ENCODE assay signal across 19 cellular contexts in genomic region chr10:121339136-121339535, GRCh38.
DNase-seq lines count a peak whose midpoint lies in the region; FAIRE-seq and TF ChIP-seq lines count a peak whose summit lies in the region.
"Had no signal": no experiment of that assay in that cellular context is flagged by ENCODE, and none has a peak within 500 bp of the region (broad histone marks: within the 10 kb centered on the region; RNA-seq: fewer than 3 reads in every experiment).

No MANE protein-coding gene starts in this region.

- no peak for FAIRE-seq in GM12891 (lab: Jason Lieb, UNC)
- FAIRE-seq: GM18507 had no signal

- H3K4me2 ChIP-seq in smooth muscle cell: peak overlapping the region; percentile 74
- H3K4me2 ChIP-seq: BLaER1 had no signal

- H2AFZ ChIP-seq in smooth muscle cell (ENCODE audit: low read depth): no peak overlapping the region

- WGBS in smooth muscle cell (ENCODE audit: low lambda C conversion rate): 8% methylated on average over 5 of the region's 5 CpGs

- H3K4me1 ChIP-seq in HEK293 (ENCODE audit: control insufficient read depth, insufficient read depth, low read length) (peaks cover 29% of the 10 kb centered on the region), iPS-18a (ENCODE audit: control insufficient read depth, low read depth, low read length) (peaks cover 64% of the 10 kb centered on the region), smooth muscle cell (ENCODE audit: low read depth) (peaks cover 53% of the 10 kb centered on the region)
- H3K4me1 ChIP-seq: BLaER1 had no signal

- H3K36me3 ChIP-seq in HEK293 (ENCODE audit: control insufficient read depth in 2 of 2, insufficient read depth in 1 of 2, low read length in 2 of 2) (no peaks in the 10 kb centered on the region), WERI-Rb-1 (no peaks in the 10 kb centered on the region), iPS-18a (ENCODE audit: control insufficient read depth, low read depth, low read length) (no peaks in the 10 kb centered on the region), smooth muscle cell (ENCODE audit: low read depth) (no peaks in the 10 kb centered on the region)
- H3K36me3 ChIP-seq: BLaER1, SJCRH30 had no signal

- H3K27me3 ChIP-seq in WERI-Rb-1 (ENCODE audit: insufficient read depth, low read depth, severe bottlenecking): no peaks in the 10 kb centered on the region
- no peaks in the 10 kb centered on the region for H3K27me3 ChIP-seq in iPS-18a (ENCODE audit: control insufficient read depth, insufficient read depth, low read length)
- no peaks in the 10 kb centered on the region for H3K27me3 ChIP-seq in smooth muscle cell (ENCODE audit: low read depth)
- H3K27me3 ChIP-seq: BLaER1, SJCRH30 had no signal

- TF ChIP-seq POLR2A in GM12891 (IDR thresholded peaks at IDR 0.05; ENCODE audit: low read depth, low read length): no peak

- POLR2A ChIA-PET in HEK293 (lab: Yijun Ruan, JAX): no interaction called here

- peaks cover 17% of the 10 kb centered on the region for H3F3A ChIP-seq in smooth muscle cell (ENCODE audit: low read depth)

- H3K9me3 ChIP-seq in HEK293 (ENCODE audit: control insufficient read depth, insufficient read depth, low read depth, low read length): no peaks in the 10 kb centered on the region
- no peaks in the 10 kb centered on the region for H3K9me3 ChIP-seq in WERI-Rb-1 (ENCODE audit: severe bottlenecking)
- H3K9me3 ChIP-seq in iPS-18a (ENCODE audit: control insufficient read depth, low read depth, low read length): no peaks in the 10 kb centered on the region
- no peaks in the 10 kb centered on the region for H3K9me3 ChIP-seq in smooth muscle cell (replicated peaks; ENCODE audit: low read depth)
- H3K9me3 ChIP-seq: BLaER1, SJCRH30 had no signal

- H3K4me3 ChIP-seq in HEK293 (ENCODE audit: low read depth, low read length): no peak overlapping the region
- no peak overlapping the region for H3K4me3 ChIP-seq in WERI-Rb-1 (ENCODE audit: low read depth, low read length)
- peak overlapping the region; percentile 52 for H3K4me3 ChIP-seq in iPS-18a (ENCODE audit: low read length)
- no peak overlapping the region for H3K4me3 ChIP-seq in smooth muscle cell
- H3K4me3 ChIP-seq: BLaER1, SJCRH30 had no signal

- H4K20me1 ChIP-seq in smooth muscle cell (ENCODE audit: low read depth): no peaks in the 10 kb centered on the region
- H4K20me1 ChIP-seq: BLaER1 had no signal

- H3K79me2 ChIP-seq in smooth muscle cell (ENCODE audit: low read depth): no peaks in the 10 kb centered on the region

- CTCF ChIA-PET in HEK293 (lab: Yijun Ruan, JAX): interaction anchor here (0.7 to 1.1 kb wide), 3 partner anchors 269 to 561 kb away, joined by 3 read pairs; no protein-coding TSS in a partner anchor

- H3K9ac ChIP-seq in iPS-18a (ENCODE audit: low read length): peak overlapping the region; percentile 50
- H3K9ac ChIP-seq in smooth muscle cell (ENCODE audit: low read depth): no peak overlapping the region
- H3K9ac ChIP-seq: BLaER1 had no signal

- TF ChIP-seq CTCF in HEK293 (tag by site-specific recombination; IDR thresholded peaks at IDR 0.05) (no peak), WERI-Rb-1 (IDR thresholded peaks at IDR 0.05; ENCODE audit: low read depth, low read length) (no peak), smooth muscle cell (IDR thresholded peaks at IDR 0.05; ENCODE audit: borderline replicate concordance, insufficient read depth, poor library complexity, severe bottlenecking) (no peak)

- DNase-seq in WERI-Rb-1 (peak; percentile 21), smooth muscle cell (lab: John Stamatoyannopoulos, UW; ENCODE audit: unreplicated experiment) (no peak), GM12891 (ENCODE audit: insufficient read length, low spot score) (no peak), pons (ENCODE audit: low spot score) (no peak), amniotic stem cell (lab: John Stamatoyannopoulos, UW) (no peak)
- DNase-seq: CD4-positive, alpha-beta T cell; COR-L47; DND-41; GOT3; Kasumi-1; NCI-H1417; NCI-H1694 treated with DMSO at 0.1 percent for 48 hours; NCI-H2081 treated with DMSO at 0.1 percent for 48 hours; SJCRH30; T-cell had no signal

- H3K27ac ChIP-seq in HEK293 (ENCODE audit: extremely low read depth, low read depth, low read length) (peak overlapping the region; percentile 27; the same call in 1 of the 2 replicates), WERI-Rb-1 (peak overlapping the region; percentile 53), iPS-18a (ENCODE audit: low read length) (peak overlapping the region; percentile 30), smooth muscle cell (ENCODE audit: low read depth) (peak overlapping the region; percentile 51)
- H3K27ac ChIP-seq: BLaER1, SJCRH30 had no signal

TF ChIP-seq in HEK293, 187 proteins besides CTCF, POLR2A, EP300 and RAD21 (continues in another document):
- TF ChIP-seq OSR2 (tag by site-specific recombination; IDR thresholded peaks at IDR 0.05): peak; percentile 87
- TF ChIP-seq ZNF146 (tag by site-specific recombination; IDR thresholded peaks at IDR 0.05): no peak
- TF ChIP-seq ZXDB (tag by site-specific recombination; IDR thresholded peaks at IDR 0.05): peak; percentile 34; the same call in 1 of the 2 replicates
- no peak for TF ChIP-seq ZNF335 (tag by site-specific recombination; conservative IDR thresholded peaks at IDR 0.05)
- TF ChIP-seq PRDM6 (tag by site-specific recombination; IDR thresholded peaks at IDR 0.05): peak; percentile 78
- TF ChIP-seq ZNF423 (tag by site-specific recombination; IDR thresholded peaks at IDR 0.05): no peak
- TF ChIP-seq ZNF404 (tag by site-specific recombination; IDR thresholded peaks at IDR 0.05): no peak
- no peak for TF ChIP-seq MZF1 (tag by site-specific recombination; IDR thresholded peaks at IDR 0.05; ENCODE audit: borderline replicate concordance)
- no peak for TF ChIP-seq ZNF140 (tag by site-specific recombination; IDR thresholded peaks at IDR 0.05)
- no peak for TF ChIP-seq ZNF791 (tag by site-specific recombination; IDR thresholded peaks at IDR 0.05)
- TF ChIP-seq ZNF324 (tag by site-specific recombination; IDR thresholded peaks at IDR 0.05): no peak
- TF ChIP-seq ZBTB20 (tag by site-specific recombination; IDR thresholded peaks at IDR 0.05): peak; percentile 97
- no peak for TF ChIP-seq RBAK (tag by site-specific recombination; IDR thresholded peaks at IDR 0.05)

TF ChIP-seq in GM12891, 5 proteins besides CTCF, POLR2A, EP300 and RAD21:
- TF ChIP-seq TAF1 (IDR thresholded peaks at IDR 0.05; ENCODE audit: low read depth, low read length) (no peak), SPI1 (IDR thresholded peaks at IDR 0.05; ENCODE audit: low read depth, low read length) (no peak), POLR2AphosphoS5 (IDR thresholded peaks at IDR 0.05; ENCODE audit: low read depth, low read length) (no peak), PAX5 (IDR thresholded peaks at IDR 0.05; ENCODE audit: insufficient read depth, low read length, severe bottlenecking) (no peak), POU2F2 (IDR thresholded peaks at IDR 0.05; ENCODE audit: low read depth, low read length) (no peak)
